Comparison of ENCODE assay signal across 23 cellular contexts in the genomic region with DNA sequence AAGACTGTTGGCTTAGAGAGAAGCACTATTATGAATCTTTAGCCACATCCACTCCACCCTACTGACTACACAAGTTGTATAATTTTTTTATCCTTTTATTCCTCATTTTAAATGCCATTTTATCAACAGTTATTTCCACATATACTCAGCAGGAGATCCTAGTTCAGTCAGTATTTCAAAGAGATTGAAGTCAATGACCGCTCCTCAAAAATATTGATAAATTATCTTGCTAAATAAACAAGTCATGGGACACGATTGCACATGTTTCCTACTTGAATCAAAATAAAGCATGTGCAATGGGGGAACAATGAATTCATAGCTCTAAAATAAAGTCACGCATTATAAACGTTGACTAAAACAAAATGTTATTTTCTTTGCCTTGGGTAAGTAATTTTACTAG.
DNase-seq lines count a peak whose midpoint lies in the region; FAIRE-seq and TF ChIP-seq lines count a peak whose summit lies in the region.
"Had no signal": no experiment of that assay in that cellular context is flagged by ENCODE, and none has a peak within 500 bp of the region (broad histone marks: within the 10 kb centered on the region; RNA-seq: fewer than 3 reads in every experiment).

No MANE protein-coding gene starts in this region.

- FAIRE-seq in D721Med (lab: Jason Lieb, UNC): peak; percentile 25
- FAIRE-seq: A549, GM12878, GM12892, GM18507 had no signal

- TF ChIP-seq CTCF in D721Med (IDR thresholded peaks at IDR 0.05; ENCODE audit: insufficient read depth, missing control alignments): no peak
- no peak for TF ChIP-seq CTCF in mesothelial cell of epicardium (IDR thresholded peaks at IDR 0.05; ENCODE audit: unreplicated experiment)

- H3K27ac Mint-ChIP-seq in mesothelial cell of epicardium: peak overlapping the region; percentile 24
- H3K27ac Mint-ChIP-seq: B cell; CD4-positive, alpha-beta T cell; CD8-positive, alpha-beta T cell had no signal

- peaks cover 34% of the 10 kb centered on the region for H3K9me3 Mint-ChIP-seq in mesothelial cell of epicardium

- H3K4me1 Mint-ChIP-seq in mesothelial cell of epicardium: peaks cover 24% of the 10 kb centered on the region
- H3K4me1 Mint-ChIP-seq: B cell had no signal

- H3K27me3 Mint-ChIP-seq in mesothelial cell of epicardium (ENCODE audit: low read depth): no peaks in the 10 kb centered on the region
- H3K27me3 Mint-ChIP-seq: B cell; CD4-positive, alpha-beta T cell had no signal

- DNase-seq in DMS79 treated with DMSO at 0.1 percent for 48 hours (lab: John Stamatoyannopoulos, UW): peak; percentile 59
- no peak for DNase-seq in DMS79 (lab: John Stamatoyannopoulos, UW)
- no peak for DNase-seq in D721Med (ENCODE audit: insufficient read length, low spot score)
- peak; percentile 9 for DNase-seq in foreskin melanocyte
- DNase-seq in mesothelial cell of epicardium (ENCODE audit: low spot score in 2 of 2, unreplicated experiment in 2 of 2): no peak
- no peak for DNase-seq in activated T-cell treated with anti-CD3 and anti-CD28 coated beads, Interleukin-2, amount 50 U/mL, for 48 hours
- no peak for DNase-seq in GOT3 (lab: John Stamatoyannopoulos, UW)
- DNase-seq: AML-193; Caco-2; Calu3; CD4-positive, alpha-beta T cell; CD8-positive, alpha-beta T cell; DMS 273 treated with DMSO at 0.1 percent for 48 hours; DMS153; DMS53; DND-41; EL; GDM1 had no signal

- H3K36me3 Mint-ChIP-seq in mesothelial cell of epicardium: peaks cover 13% of the 10 kb centered on the region
- H3K36me3 Mint-ChIP-seq: CD8-positive, alpha-beta T cell had no signal

- no peak overlapping the region for H3K4me3 Mint-ChIP-seq in mesothelial cell of epicardium
- H3K4me3 Mint-ChIP-seq: B cell; CD4-positive, alpha-beta T cell; CD8-positive, alpha-beta T cell had no signal

Comparison
In these comparisons a context has a peak if more than half of its experiments do, and no peak if none do; other contexts are left out.
1. DNase-seq: peak in DMS79 treated with DMSO at 0.1 percent for 48 hours (single experiment) and foreskin melanocyte (single experiment); none in DMS79 (single experiment), D721Med (single experiment), mesothelial cell of epicardium (0 of 2), activated T-cell treated with anti-CD3 and anti-CD28 coated beads, Interleukin-2, amount 50 U/mL, for 48 hours (0 of 2) and GOT3 (single experiment).